24 cellular contexts compared by ENCODE assay signal in the genomic region with DNA sequence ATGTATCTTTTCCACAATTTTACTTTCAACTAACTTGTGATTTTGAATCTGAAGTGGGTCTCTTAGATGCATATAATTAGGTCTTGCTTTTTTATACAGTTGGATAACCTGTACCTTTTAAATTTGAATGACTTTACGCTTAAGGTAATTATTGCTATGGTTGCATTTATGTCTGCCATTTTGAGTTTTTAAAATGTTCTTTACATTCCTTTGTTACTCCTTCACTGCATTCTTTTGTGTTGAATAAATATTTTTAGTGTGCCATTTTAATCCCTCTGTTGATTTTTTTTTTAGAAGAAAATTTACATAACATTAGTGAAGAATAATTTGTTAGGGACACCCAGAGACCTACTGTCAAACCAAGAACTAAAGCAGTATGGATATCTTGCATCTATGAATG.
DNase-seq lines count a peak whose midpoint lies in the region; ATAC-seq, FAIRE-seq and TF ChIP-seq lines count a peak whose summit lies in the region.
"Had no signal": no experiment of that assay in that cellular context is flagged by ENCODE, and none has a peak within 500 bp of the region (broad histone marks: within the 10 kb centered on the region; RNA-seq: fewer than 3 reads in every experiment).

No MANE protein-coding gene starts in this region.

- peaks cover 44% of the 10 kb centered on the region for H3K4me1 ChIP-seq in A549
- H3K4me1 ChIP-seq: colonic mucosa had no signal

- peaks cover 34% of the 10 kb centered on the region for H3K4me1 Mint-ChIP-seq in memory B cell

- CTCF ChIA-PET in A549 (lab: Yijun Ruan, JAX): no interaction called here

- FAIRE-seq in A549 (lab: Jason Lieb, UNC): no peak

- no peak for DNase-seq in A549 (ENCODE audit: low read depth in 1 of 2, low spot score in 1 of 2)
- DNase-seq in GM03348 (ENCODE audit: low spot score): peak; percentile 15
- peak; percentile 17 for DNase-seq in amniotic epithelial cell (ENCODE audit: low read depth)
- no peak for DNase-seq in memory B cell (ENCODE audit: low spot score in 2 of 2)
- no peak for DNase-seq in SIG-M5 (lab: John Stamatoyannopoulos, UW)
- no peak for DNase-seq in LoVo (ENCODE audit: low spot score)
- DNase-seq in effector CD4-positive, alpha-beta T cell: no peak
- DNase-seq: activated CD4-positive, alpha-beta memory T cell treated with anti-CD3 and anti-CD28 coated beads, Interleukin-2, amount 10 ng/mL, durations not matched to agents 7 days and 5 days; activated CD8-positive, alpha-beta memory T cell treated with anti-CD3 and anti-CD28 coated beads, Interleukin-2, amount 50 U/mL, for 4 hours; colonic mucosa; COR-L47; effector CD8-positive, alpha-beta T cell; glutamatergic neuron; NCI-H1105; NCI-H187; psoas muscle; substantia nigra had no signal

- H3K4me3 ChIP-seq in A549: no peak overlapping the region
- H3K4me3 ChIP-seq: BLaER1 treated with 17β-estradiol and CSF1 and Interleukin-3, amounts not matched to agents 10 nM and 100 nM; cardiac muscle cell; colonic mucosa; psoas muscle had no signal

- no peak for TF ChIP-seq RAD21 in A549 (conservative IDR thresholded peaks at IDR 0.05 in 1 of 2, IDR thresholded peaks at IDR 0.05 in 1 of 2)

- no peak overlapping the region for H3K4me3 Mint-ChIP-seq in memory B cell
- H3K4me3 Mint-ChIP-seq: activated CD4-positive, alpha-beta memory T cell treated with anti-CD3 and anti-CD28 coated beads, Interleukin-2, amount 10 ng/mL, durations not matched to agents 7 days and 5 days; activated naive CD4-positive, alpha-beta T cell treated with anti-CD3 and anti-CD28 coated beads, Interleukin-2, amount 50 U/mL, for 24 hours; activated T-helper 17 cell treated with anti-CD3 and anti-CD28 coated beads, Interleukin-2, amount 50 U/mL, for 72 hours; stimulated activated memory B cell treated with anti-CD40 and anti-IgM and Interleukin-4, amounts not matched to agents 10 μg/mL and 1 μg/mL and 100 μg/mL, for 72 hours; T-helper 2 cell treated with Interferon-gamma antibody and Interleukin-4, amounts not matched to agents 5 μg/mL and 100 μg/mL, for 36 hours had no signal

- WGBS in A549 (ENCODE audit: missing lambda C conversion rate): 91% methylated on average over 1 of the region's 1 CpG

- H3K4me2 ChIP-seq in A549: peak overlapping the region; percentile 3; the same call in 1 of the 3 replicates

- H3K9me3 Mint-ChIP-seq in memory B cell: no peaks in the 10 kb centered on the region
- H3K9me3 Mint-ChIP-seq: activated CD4-positive, alpha-beta memory T cell treated with anti-CD3 and anti-CD28 coated beads, Interleukin-2, amount 10 ng/mL, durations not matched to agents 7 days and 5 days; activated naive CD4-positive, alpha-beta T cell treated with anti-CD3 and anti-CD28 coated beads, Interleukin-2, amount 50 U/mL, for 24 hours; activated T-helper 17 cell treated with anti-CD3 and anti-CD28 coated beads, Interleukin-2, amount 50 U/mL, for 72 hours; stimulated activated memory B cell treated with anti-CD40 and anti-IgM and Interleukin-4, amounts not matched to agents 10 μg/mL and 1 μg/mL and 100 μg/mL, for 72 hours; T-helper 2 cell treated with Interferon-gamma antibody and Interleukin-4, amounts not matched to agents 5 μg/mL and 100 μg/mL, for 36 hours had no signal

- peaks cover 26% of the 10 kb centered on the region for H3K36me3 Mint-ChIP-seq in memory B cell

- POLR2A ChIA-PET in A549 (lab: Yijun Ruan, JAX): no interaction called here

- peak overlapping the region; percentile 31 for H3K27ac Mint-ChIP-seq in memory B cell
- H3K27ac Mint-ChIP-seq: activated CD4-positive, alpha-beta memory T cell treated with anti-CD3 and anti-CD28 coated beads, Interleukin-2, amount 10 ng/mL, durations not matched to agents 7 days and 5 days; activated T-helper 17 cell treated with anti-CD3 and anti-CD28 coated beads, Interleukin-2, amount 50 U/mL, for 72 hours; T-helper 2 cell treated with Interferon-gamma antibody and Interleukin-4, amounts not matched to agents 5 μg/mL and 100 μg/mL, for 36 hours had no signal

- ATAC-seq in A549 (no peak), memory B cell (ENCODE audit: low read depth) (no peak), GM18511 (IDR thresholded peaks at IDR 0.05; ENCODE audit: unreplicated experiment) (no peak)
- ATAC-seq: activated T-helper 17 cell treated with anti-CD3 and anti-CD28 coated beads, Interleukin-2, amount 50 U/mL, for 72 hours; psoas muscle; stimulated activated memory B cell treated with anti-CD40 and anti-IgM and Interleukin-4, amounts not matched to agents 10 μg/mL and 1 μg/mL and 100 μg/mL, for 72 hours had no signal

- TF ChIP-seq CTCF in A549 (IDR thresholded peaks at IDR 0.05): no peak

- H3K9me3 ChIP-seq in A549: no peaks in the 10 kb centered on the region
- H3K9me3 ChIP-seq: BLaER1 treated with 17β-estradiol and CSF1 and Interleukin-3, amounts not matched to agents 10 nM and 100 nM; colonic mucosa; psoas muscle had no signal

- no peak for TF ChIP-seq EP300 in A549 (IDR thresholded peaks at IDR 0.05)

- TF ChIP-seq POLR2A in A549 (IDR thresholded peaks at IDR 0.05; ENCODE audit: low read length): no peak

- no peak overlapping the region for H3K27ac ChIP-seq in A549
- H3K27ac ChIP-seq: BLaER1 treated with 17β-estradiol and CSF1 and Interleukin-3, amounts not matched to agents 10 nM and 100 nM; cardiac muscle cell; colonic mucosa had no signal

- no peaks in the 10 kb centered on the region for H3K27me3 Mint-ChIP-seq in memory B cell
- H3K27me3 Mint-ChIP-seq: activated CD4-positive, alpha-beta memory T cell treated with anti-CD3 and anti-CD28 coated beads, Interleukin-2, amount 10 ng/mL, durations not matched to agents 7 days and 5 days; activated naive CD4-positive, alpha-beta T cell treated with anti-CD3 and anti-CD28 coated beads, Interleukin-2, amount 50 U/mL, for 24 hours; activated T-helper 17 cell treated with anti-CD3 and anti-CD28 coated beads, Interleukin-2, amount 50 U/mL, for 72 hours; stimulated activated memory B cell treated with anti-CD40 and anti-IgM and Interleukin-4, amounts not matched to agents 10 μg/mL and 1 μg/mL and 100 μg/mL, for 72 hours had no signal

TF ChIP-seq in A549, 52 proteins besides CTCF, POLR2A, EP300 and RAD21:
- TF ChIP-seq HDAC2 (IDR thresholded peaks at IDR 0.05) (no peak), MAFK (IDR thresholded peaks at IDR 0.05; ENCODE audit: partially characterized antibody) (peak; percentile 79)
TF ChIP-seq in A549: peak in this region for 1.

Comparison
In these comparisons a context has a peak if more than half of its experiments do, and no peak if none do; other contexts are left out.
1. DNase-seq: peak in GM03348 (single experiment) and amniotic epithelial cell (single experiment); none in A549 (0 of 2), memory B cell (0 of 2), SIG-M5 (single experiment), LoVo (single experiment) and effector CD4-positive, alpha-beta T cell (single experiment).